ENCODE assay signal across 1 cellular context in genomic region chr12:131928765-131929529, GRCh38.
TF ChIP-seq lines count a peak whose summit lies in the region.

Gene PUS1, plus strand, starts transcription at chr12:131929276. Its CDS starts 447 bp downstream, at chr12:131929723.

TF ChIP-seq in K562, 482 proteins besides CTCF, POLR2A, EP300 and RAD21 (continued from another document):
- TF ChIP-seq, protein P1, sequence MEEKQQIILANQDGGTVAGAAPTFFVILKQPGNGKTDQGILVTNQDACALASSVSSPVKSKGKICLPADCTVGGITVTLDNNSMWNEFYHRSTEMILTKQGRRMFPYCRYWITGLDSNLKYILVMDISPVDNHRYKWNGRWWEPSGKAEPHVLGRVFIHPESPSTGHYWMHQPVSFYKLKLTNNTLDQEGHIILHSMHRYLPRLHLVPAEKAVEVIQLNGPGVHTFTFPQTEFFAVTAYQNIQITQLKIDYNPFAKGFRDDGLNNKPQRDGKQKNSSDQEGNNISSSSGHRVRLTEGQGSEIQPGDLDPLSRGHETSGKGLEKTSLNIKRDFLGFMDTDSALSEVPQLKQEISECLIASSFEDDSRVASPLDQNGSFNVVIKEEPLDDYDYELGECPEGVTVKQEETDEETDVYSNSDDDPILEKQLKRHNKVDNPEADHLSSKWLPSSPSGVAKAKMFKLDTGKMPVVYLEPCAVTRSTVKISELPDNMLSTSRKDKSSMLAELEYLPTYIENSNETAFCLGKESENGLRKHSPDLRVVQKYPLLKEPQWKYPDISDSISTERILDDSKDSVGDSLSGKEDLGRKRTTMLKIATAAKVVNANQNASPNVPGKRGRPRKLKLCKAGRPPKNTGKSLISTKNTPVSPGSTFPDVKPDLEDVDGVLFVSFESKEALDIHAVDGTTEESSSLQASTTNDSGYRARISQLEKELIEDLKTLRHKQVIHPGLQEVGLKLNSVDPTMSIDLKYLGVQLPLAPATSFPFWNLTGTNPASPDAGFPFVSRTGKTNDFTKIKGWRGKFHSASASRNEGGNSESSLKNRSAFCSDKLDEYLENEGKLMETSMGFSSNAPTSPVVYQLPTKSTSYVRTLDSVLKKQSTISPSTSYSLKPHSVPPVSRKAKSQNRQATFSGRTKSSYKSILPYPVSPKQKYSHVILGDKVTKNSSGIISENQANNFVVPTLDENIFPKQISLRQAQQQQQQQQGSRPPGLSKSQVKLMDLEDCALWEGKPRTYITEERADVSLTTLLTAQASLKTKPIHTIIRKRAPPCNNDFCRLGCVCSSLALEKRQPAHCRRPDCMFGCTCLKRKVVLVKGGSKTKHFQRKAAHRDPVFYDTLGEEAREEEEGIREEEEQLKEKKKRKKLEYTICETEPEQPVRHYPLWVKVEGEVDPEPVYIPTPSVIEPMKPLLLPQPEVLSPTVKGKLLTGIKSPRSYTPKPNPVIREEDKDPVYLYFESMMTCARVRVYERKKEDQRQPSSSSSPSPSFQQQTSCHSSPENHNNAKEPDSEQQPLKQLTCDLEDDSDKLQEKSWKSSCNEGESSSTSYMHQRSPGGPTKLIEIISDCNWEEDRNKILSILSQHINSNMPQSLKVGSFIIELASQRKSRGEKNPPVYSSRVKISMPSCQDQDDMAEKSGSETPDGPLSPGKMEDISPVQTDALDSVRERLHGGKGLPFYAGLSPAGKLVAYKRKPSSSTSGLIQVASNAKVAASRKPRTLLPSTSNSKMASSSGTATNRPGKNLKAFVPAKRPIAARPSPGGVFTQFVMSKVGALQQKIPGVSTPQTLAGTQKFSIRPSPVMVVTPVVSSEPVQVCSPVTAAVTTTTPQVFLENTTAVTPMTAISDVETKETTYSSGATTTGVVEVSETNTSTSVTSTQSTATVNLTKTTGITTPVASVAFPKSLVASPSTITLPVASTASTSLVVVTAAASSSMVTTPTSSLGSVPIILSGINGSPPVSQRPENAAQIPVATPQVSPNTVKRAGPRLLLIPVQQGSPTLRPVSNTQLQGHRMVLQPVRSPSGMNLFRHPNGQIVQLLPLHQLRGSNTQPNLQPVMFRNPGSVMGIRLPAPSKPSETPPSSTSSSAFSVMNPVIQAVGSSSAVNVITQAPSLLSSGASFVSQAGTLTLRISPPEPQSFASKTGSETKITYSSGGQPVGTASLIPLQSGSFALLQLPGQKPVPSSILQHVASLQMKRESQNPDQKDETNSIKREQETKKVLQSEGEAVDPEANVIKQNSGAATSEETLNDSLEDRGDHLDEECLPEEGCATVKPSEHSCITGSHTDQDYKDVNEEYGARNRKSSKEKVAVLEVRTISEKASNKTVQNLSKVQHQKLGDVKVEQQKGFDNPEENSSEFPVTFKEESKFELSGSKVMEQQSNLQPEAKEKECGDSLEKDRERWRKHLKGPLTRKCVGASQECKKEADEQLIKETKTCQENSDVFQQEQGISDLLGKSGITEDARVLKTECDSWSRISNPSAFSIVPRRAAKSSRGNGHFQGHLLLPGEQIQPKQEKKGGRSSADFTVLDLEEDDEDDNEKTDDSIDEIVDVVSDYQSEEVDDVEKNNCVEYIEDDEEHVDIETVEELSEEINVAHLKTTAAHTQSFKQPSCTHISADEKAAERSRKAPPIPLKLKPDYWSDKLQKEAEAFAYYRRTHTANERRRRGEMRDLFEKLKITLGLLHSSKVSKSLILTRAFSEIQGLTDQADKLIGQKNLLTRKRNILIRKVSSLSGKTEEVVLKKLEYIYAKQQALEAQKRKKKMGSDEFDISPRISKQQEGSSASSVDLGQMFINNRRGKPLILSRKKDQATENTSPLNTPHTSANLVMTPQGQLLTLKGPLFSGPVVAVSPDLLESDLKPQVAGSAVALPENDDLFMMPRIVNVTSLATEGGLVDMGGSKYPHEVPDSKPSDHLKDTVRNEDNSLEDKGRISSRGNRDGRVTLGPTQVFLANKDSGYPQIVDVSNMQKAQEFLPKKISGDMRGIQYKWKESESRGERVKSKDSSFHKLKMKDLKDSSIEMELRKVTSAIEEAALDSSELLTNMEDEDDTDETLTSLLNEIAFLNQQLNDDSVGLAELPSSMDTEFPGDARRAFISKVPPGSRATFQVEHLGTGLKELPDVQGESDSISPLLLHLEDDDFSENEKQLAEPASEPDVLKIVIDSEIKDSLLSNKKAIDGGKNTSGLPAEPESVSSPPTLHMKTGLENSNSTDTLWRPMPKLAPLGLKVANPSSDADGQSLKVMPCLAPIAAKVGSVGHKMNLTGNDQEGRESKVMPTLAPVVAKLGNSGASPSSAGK (IDR thresholded peaks at IDR 0.05), result peak; percentile 84
- TF ChIP-seq USF1 (CRISPR knock-in tag; IDR thresholded peaks at IDR 0.05) (peak; percentile 93), GABPB2 (CRISPR knock-in tag; conservative IDR thresholded peaks at IDR 0.05) (no peak), CBX1 (IDR thresholded peaks at IDR 0.05; ENCODE audit: low read depth) (peak; percentile 43; the same call in 1 of the 2 replicates), CTBP1 (IDR thresholded peaks at IDR 0.05; ENCODE audit: borderline replicate concordance) (peak; percentile 71), BACH1 (tag; IDR thresholded peaks at IDR 0.05) (no peak)
- TF ChIP-seq, protein P2, sequence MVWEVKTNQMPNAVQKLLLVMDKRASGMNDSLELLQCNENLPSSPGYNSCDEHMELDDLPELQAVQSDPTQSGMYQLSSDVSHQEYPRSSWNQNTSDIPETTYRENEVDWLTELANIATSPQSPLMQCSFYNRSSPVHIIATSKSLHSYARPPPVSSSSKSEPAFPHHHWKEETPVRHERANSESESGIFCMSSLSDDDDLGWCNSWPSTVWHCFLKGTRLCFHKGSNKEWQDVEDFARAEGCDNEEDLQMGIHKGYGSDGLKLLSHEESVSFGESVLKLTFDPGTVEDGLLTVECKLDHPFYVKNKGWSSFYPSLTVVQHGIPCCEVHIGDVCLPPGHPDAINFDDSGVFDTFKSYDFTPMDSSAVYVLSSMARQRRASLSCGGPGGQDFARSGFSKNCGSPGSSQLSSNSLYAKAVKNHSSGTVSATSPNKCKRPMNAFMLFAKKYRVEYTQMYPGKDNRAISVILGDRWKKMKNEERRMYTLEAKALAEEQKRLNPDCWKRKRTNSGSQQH (CRISPR knock-in tag; IDR thresholded peaks at IDR 0.05), result peak; percentile 87
